ENCODE assay signal across 16 cellular contexts in genomic region chr17:76986318-76986717, GRCh38.
"Had no signal": no experiment of that assay in that cellular context is flagged by ENCODE, and none has a peak within 500 bp of the region (broad histone marks: within the 10 kb centered on the region; RNA-seq: fewer than 3 reads in every experiment).

No MANE protein-coding gene starts in this region.

- H3K27me3 Mint-ChIP-seq: activated T-cell treated with anti-CD3 and anti-CD28 coated beads, Interleukin-2, amount 50 U/mL, for 24 hours had no signal

- H3K27me3 ChIP-seq: ascending aorta had no signal

- ATAC-seq: heart right ventricle, left cardiac atrium had no signal

- H3K4me3 ChIP-seq: ascending aorta, breast epithelium, heart right ventricle, tibial artery had no signal

- DNase-seq: activated CD4-positive, alpha-beta T cell treated with anti-CD3 and anti-CD28 coated beads, Interleukin-2, amount 50 U/mL, for 48 hours; activated naive CD4-positive, alpha-beta T cell treated with anti-CD3 and anti-CD28 coated beads, Interleukin-2, amount 10 ng/mL, durations not matched to agents 7 days and 5 days; activated T-cell treated with anti-CD3 and anti-CD28 coated beads, Interleukin-2, amount 50 U/mL, for 24 hours; dermis blood vessel endothelial cell; heart right ventricle; left cardiac atrium; midbrain; nucleus accumbens; stimulated activated CD4-positive, alpha-beta T cell treated with anti-CD3 and anti-CD28 coated beads, Interleukin-2, amount 100 ng/mL, for 48 hours; stimulated activated naive CD4-positive, alpha-beta T cell; T1000; tibial artery had no signal

- H3K27ac ChIP-seq: ascending aorta, breast epithelium, heart right ventricle, tibial artery had no signal

- H3K36me3 ChIP-seq: ascending aorta, breast epithelium, heart right ventricle, tibial artery had no signal

- H3K9me3 ChIP-seq: ascending aorta, breast epithelium, heart right ventricle, tibial artery had no signal

- H3K36me3 Mint-ChIP-seq: activated naive CD4-positive, alpha-beta T cell treated with anti-CD3 and anti-CD28 coated beads, Interleukin-2, amount 10 ng/mL, durations not matched to agents 7 days and 5 days had no signal

- H3K4me1 ChIP-seq: ascending aorta, breast epithelium, tibial artery had no signal

- H3K4me3 Mint-ChIP-seq: activated naive CD4-positive, alpha-beta T cell treated with anti-CD3 and anti-CD28 coated beads, Interleukin-2, amount 10 ng/mL, durations not matched to agents 7 days and 5 days; activated T-cell treated with anti-CD3 and anti-CD28 coated beads, Interleukin-2, amount 50 U/mL, for 24 hours had no signal

- H3K27ac Mint-ChIP-seq: activated naive CD4-positive, alpha-beta T cell treated with anti-CD3 and anti-CD28 coated beads, Interleukin-2, amount 10 ng/mL, durations not matched to agents 7 days and 5 days; activated T-cell treated with anti-CD3 and anti-CD28 coated beads, Interleukin-2, amount 50 U/mL, for 24 hours had no signal

- H3K9me3 Mint-ChIP-seq: activated naive CD4-positive, alpha-beta T cell treated with anti-CD3 and anti-CD28 coated beads, Interleukin-2, amount 10 ng/mL, durations not matched to agents 7 days and 5 days; activated T-cell treated with anti-CD3 and anti-CD28 coated beads, Interleukin-2, amount 50 U/mL, for 24 hours had no signal

- FAIRE-seq: frontal cortex, urothelium cell line had no signal
